9 cellular contexts compared by ENCODE assay signal in the genomic region with DNA sequence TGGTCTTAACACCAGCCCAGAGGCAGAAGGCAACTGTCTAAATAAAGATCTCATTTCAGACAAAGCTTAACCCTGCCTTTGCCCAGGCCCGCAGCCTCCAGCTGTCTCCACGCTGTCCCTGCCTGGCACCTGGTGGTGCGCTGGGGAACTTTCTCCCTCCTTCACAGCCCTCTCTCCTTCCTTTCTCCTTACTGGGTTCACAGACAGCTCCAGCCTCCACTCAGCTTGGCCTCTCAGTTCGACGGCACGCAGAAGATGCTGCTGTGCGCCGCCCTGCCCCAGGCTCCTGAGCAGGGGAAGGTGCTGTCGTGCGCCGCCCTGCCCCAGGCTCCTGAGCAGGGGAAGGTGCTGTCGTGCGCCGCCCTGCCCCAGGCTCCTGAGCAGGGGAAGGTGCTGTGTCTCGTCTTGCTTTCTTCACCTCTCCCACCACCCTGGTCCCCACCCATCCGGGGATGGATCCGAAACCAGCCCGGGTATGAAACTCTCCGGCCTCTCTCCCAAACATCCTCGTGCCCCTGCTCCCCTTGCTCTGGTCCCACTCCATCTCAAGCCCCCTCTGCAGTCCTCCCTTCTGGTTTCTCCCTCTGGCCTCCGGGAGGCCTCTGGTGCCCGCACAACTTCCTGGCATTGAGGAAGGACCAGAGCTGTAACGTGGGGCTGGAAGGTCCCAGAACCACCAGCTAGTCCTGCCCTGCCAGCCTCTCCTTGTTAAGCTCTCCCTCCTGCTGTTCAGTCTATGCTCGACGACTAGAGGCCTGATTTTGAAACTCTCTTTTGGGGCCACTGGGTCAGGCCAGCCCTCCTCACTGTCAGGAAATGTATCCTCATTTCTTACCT. TPM values are rescaled to one million over a fixed set of nuclear protein-coding genes. Genes with fewer than 3 reads are reported as not detected.
A peak's percentile ranks its signal among the peaks of the same experiment; 100 is the strongest.
DNase-seq lines count a peak whose midpoint lies in the region; ATAC-seq, FAIRE-seq and TF ChIP-seq lines count a peak whose summit lies in the region.
"Had no signal": no experiment of that assay in that cellular context is flagged by ENCODE, and none has a peak within 500 bp of the region (broad histone marks: within the 10 kb centered on the region; RNA-seq: fewer than 3 reads in every experiment).

No MANE protein-coding gene starts in this region.

- H3K36me3 Mint-ChIP-seq in natural killer cell treated with Interleukin-12 subunit alpha and Interleukin-12 subunit beta and Interleukin-15 and Interleukin-18, amount 100 ng/mL, for 72 hours = no peaks in the 10 kb centered on the region

- peaks cover 0 to 4% of the 10 kb centered on the region in 2 donors for H3K4me1 Mint-ChIP-seq in natural killer cell treated with Interleukin-12 subunit alpha and Interleukin-12 subunit beta and Interleukin-15 and Interleukin-18, amount 100 ng/mL, for 72 hours (ENCODE audit: low read depth in 2 of 2)

- H3K9me3 ChIP-seq in endothelial cell of umbilical vein (replicated peaks; ENCODE audit: control insufficient read depth, insufficient read depth, low read length) = no peaks in the 10 kb centered on the region

- no peak overlapping the region for H3K4me3 Mint-ChIP-seq in natural killer cell treated with Interleukin-12 subunit alpha and Interleukin-12 subunit beta and Interleukin-15 and Interleukin-18, amount 100 ng/mL, for 72 hours
- H3K4me3 Mint-ChIP-seq: dendritic cell treated with granulocyte-macrophage colony-stimulating factor and Interleukin-4, amounts not matched to agents 40 ng/mL and 50 ng/mL, for 4 days had no signal

- H2AFZ ChIP-seq in endothelial cell of umbilical vein (ENCODE audit: low read depth, low read length) = no peak overlapping the region

- H3K27ac Mint-ChIP-seq in natural killer cell treated with Interleukin-12 subunit alpha and Interleukin-12 subunit beta and Interleukin-15 and Interleukin-18, amount 100 ng/mL, for 72 hours = peak overlapping the region in 1 of 2 donors; percentile 74
- H3K27ac Mint-ChIP-seq: dendritic cell treated with granulocyte-macrophage colony-stimulating factor and Interleukin-4, amounts not matched to agents 40 ng/mL and 50 ng/mL, for 4 days had no signal

- no peak overlapping the region for H3K4me3 ChIP-seq in endothelial cell of umbilical vein (replicated peaks in 1 of 3; ENCODE audit: insufficient read depth in 1 of 3, low read depth in 1 of 3, low read length in 3 of 3)

- no peaks in the 10 kb centered on the region for H3K9me1 ChIP-seq in endothelial cell of umbilical vein (replicated peaks; ENCODE audit: control insufficient read depth, extremely low read depth, insufficient read depth, low read length)

- H3K4me1 ChIP-seq in endothelial cell of umbilical vein (ENCODE audit: control insufficient read depth, extremely low read depth, insufficient read depth, low read length) = no peaks in the 10 kb centered on the region

- H3K79me2 ChIP-seq in endothelial cell of umbilical vein (ENCODE audit: control insufficient read depth, insufficient read depth, low read length) = no peaks in the 10 kb centered on the region

- H3K27ac ChIP-seq in endothelial cell of umbilical vein (ENCODE audit: insufficient read depth, low read depth, low read length) = no peak overlapping the region

- no peak for ATAC-seq in sciatic nerve
- no peak for ATAC-seq in GM19395 (IDR thresholded peaks at IDR 0.05; ENCODE audit: unreplicated experiment)
- no peak for ATAC-seq in natural killer cell treated with Interleukin-12 subunit alpha and Interleukin-12 subunit beta and Interleukin-15 and Interleukin-18, amount 100 ng/mL, for 72 hours

- no peaks in the 10 kb centered on the region for H4K20me1 ChIP-seq in endothelial cell of umbilical vein (replicated peaks; ENCODE audit: control insufficient read depth, extremely low read depth, insufficient read depth, low read length)

- intact Hi-C loops in endothelial cell of umbilical vein (cut with micrococcal nuclease) (loop anchor here (1.0 kb wide), 1 partner anchor 119 kb away; no protein-coding TSS in a partner anchor), sciatic nerve (cut with DNase I) (loop anchor here (5.0 kb wide), 1 partner anchor 114 kb away; no protein-coding TSS in a partner anchor)

- BruUV-seq in endothelial cell of umbilical vein (replicated peaks; lab: Mats Ljungman, UMichigan) = no TSS peak

- H3K36me3 ChIP-seq in endothelial cell of umbilical vein (ENCODE audit: control insufficient read depth in 2 of 2, extremely low read depth in 1 of 2, insufficient read depth in 2 of 2, low read length in 2 of 2) = no peaks in the 10 kb centered on the region

- POLR2A ChIA-PET in endothelial cell of umbilical vein (lab: Charles Lee) = no interaction called here

- no peak overlapping the region for H3K4me2 ChIP-seq in endothelial cell of umbilical vein (ENCODE audit: insufficient read depth, low read length)

- dilution Hi-C loops in endothelial cell of umbilical vein (cut with MboI; ENCODE audit: extremely low pct_ligation_motif_present, low sequenced_read_pairs) = no loop called here

- H3K9me3 Mint-ChIP-seq in natural killer cell treated with Interleukin-12 subunit alpha and Interleukin-12 subunit beta and Interleukin-15 and Interleukin-18, amount 100 ng/mL, for 72 hours = no peaks in the 10 kb centered on the region
- H3K9me3 Mint-ChIP-seq: dendritic cell treated with granulocyte-macrophage colony-stimulating factor and Interleukin-4, amounts not matched to agents 40 ng/mL and 50 ng/mL, for 4 days had no signal

- no peak for FAIRE-seq in endothelial cell of umbilical vein (lab: Jason Lieb, UNC)

- TF ChIP-seq CTCF in GM10266 (IDR thresholded peaks at IDR 0.05; ENCODE audit: control insufficient read depth, insufficient read depth, low read depth, missing control alignments) = peak; percentile 16
- TF ChIP-seq CTCF in endothelial cell of umbilical vein (IDR thresholded peaks at IDR 0.05; ENCODE audit: extremely low read depth in 1 of 2, insufficient read depth in 1 of 2, low read depth in 1 of 2, low read length in 2 of 2) = peak; percentile 7 to 55

- no peak for TF ChIP-seq POLR2A in endothelial cell of umbilical vein (IDR thresholded peaks at IDR 0.05; ENCODE audit: low read depth, low read length)

- H3K27me3 Mint-ChIP-seq in natural killer cell treated with Interleukin-12 subunit alpha and Interleukin-12 subunit beta and Interleukin-15 and Interleukin-18, amount 100 ng/mL, for 72 hours = peaks cover 30 to 38% of the 10 kb centered on the region in 2 donors

- CTCF ChIA-PET in endothelial cell of umbilical vein (lab: Charles Lee) = interaction anchor here (0.8 to 3.6 kb wide), 6 partner anchors 12 to 967 kb away, joined by 3 to 43 read pairs (median 4); no protein-coding TSS in a partner anchor

- DNase-seq in GM10266 (ENCODE audit: extremely low spot score) = no peak
- DNase-seq in NCI-H345 treated with DMSO at 0.1 percent for 48 hours (lab: John Stamatoyannopoulos, UW; ENCODE audit: unreplicated experiment) = peak; percentile 26
- DNase-seq in endothelial cell of umbilical vein (ENCODE audit: low read depth, low spot score) = no peak
- DNase-seq in sciatic nerve (ENCODE audit: low spot score) = peak; percentile 30
- DNase-seq in NCI-H1048 (lab: John Stamatoyannopoulos, UW) = no peak
- no peak for DNase-seq in natural killer cell treated with Interleukin-12 subunit alpha and Interleukin-12 subunit beta and Interleukin-15 and Interleukin-18, amount 100 ng/mL, for 72 hours (ENCODE audit: low spot score)
- DNase-seq in NCI-H128 (lab: John Stamatoyannopoulos, UW; ENCODE audit: unreplicated experiment) = no peak

- H3K9ac ChIP-seq in endothelial cell of umbilical vein (replicated peaks; ENCODE audit: extremely low read depth, insufficient read depth, low read length) = no peak overlapping the region

- peaks cover 6% of the 10 kb centered on the region in 2 experiments for H3K27me3 ChIP-seq in endothelial cell of umbilical vein (ENCODE audit: control insufficient read depth in 2 of 2, insufficient read depth in 2 of 2, low read length in 2 of 2)

TF ChIP-seq in endothelial cell of umbilical vein, 7 proteins besides CTCF, POLR2A, EP300 and RAD21:
- TF ChIP-seq EZH2 (IDR thresholded peaks at IDR 0.05; ENCODE audit: borderline replicate concordance, low read depth, low read length, severe bottlenecking) (no peak), POLR2AphosphoS5 (IDR thresholded peaks at IDR 0.05; ENCODE audit: insufficient read depth, low read depth, low read length) (no peak), MYC (IDR thresholded peaks at IDR 0.05; ENCODE audit: low read depth, low read length) (no peak), JUN (IDR thresholded peaks at IDR 0.05; ENCODE audit: borderline replicate concordance, insufficient read depth, insufficient read length, low read depth) (no peak), GATA2 (IDR thresholded peaks at IDR 0.05; ENCODE audit: insufficient read depth, insufficient read length, low read depth, low read length) (no peak), FOS (IDR thresholded peaks at IDR 0.05; ENCODE audit: borderline replicate concordance, insufficient read depth, low read length) (no peak)
- TF ChIP-seq, protein P1, sequence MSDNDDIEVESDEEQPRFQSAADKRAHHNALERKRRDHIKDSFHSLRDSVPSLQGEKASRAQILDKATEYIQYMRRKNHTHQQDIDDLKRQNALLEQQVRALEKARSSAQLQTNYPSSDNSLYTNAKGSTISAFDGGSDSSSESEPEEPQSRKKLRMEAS (IDR thresholded peaks at IDR 0.05; ENCODE audit: insufficient read depth, insufficient read length) = no peak

RNA-seq across cellular contexts. Expression of gene JAM3, which starts 22.9 kb away (rescaled TPM):
- total RNA-seq in endothelial cell of umbilical vein (106 and 137 TPM in 2 replicates), sciatic nerve (126 TPM)
- 67.1 and 78.8 TPM in 2 replicates for polyA plus RNA-seq in endothelial cell of umbilical vein
- polyA plus RNA-seq in endothelial cell of umbilical vein (2011; cell fraction: cytosol; rRNA removed) = 63.6 and 72.7 TPM in 2 replicates
- 125 and 140 TPM in 2 replicates for polyA plus RNA-seq in endothelial cell of umbilical vein (2011; cell fraction: nucleus; rRNA removed)
- 72.2 and 84.1 TPM in 2 replicates for polyA plus RNA-seq in endothelial cell of umbilical vein (2012)
- 69.0 and 77.8 TPM in 2 replicates for polyA minus RNA-seq in endothelial cell of umbilical vein
- polyA minus RNA-seq in endothelial cell of umbilical vein (2011; cell fraction: cytosol; rRNA and poly(A)+ RNA removed) = not detected
- polyA minus RNA-seq in endothelial cell of umbilical vein (2011; cell fraction: nucleus; rRNA and poly(A)+ RNA removed) = 34.3 and 47.8 TPM in 2 replicates
- total RNA-seq in natural killer cell treated with Interleukin-12 subunit alpha and Interleukin-12 subunit beta and Interleukin-15 and Interleukin-18, amount 100 ng/mL, for 72 hours = 1 to 10 TPM; 2.9 to 5.7 TPM

Comparison
In these comparisons a context has a peak if more than half of its experiments do, and no peak if none do; other contexts are left out.
1. DNase-seq: peak in NCI-H345 treated with DMSO at 0.1 percent for 48 hours (single experiment) and sciatic nerve (single experiment); none in GM10266 (single experiment), endothelial cell of umbilical vein (single experiment), NCI-H1048 (single experiment), natural killer cell treated with Interleukin-12 subunit alpha and Interleukin-12 subunit beta and Interleukin-15 and Interleukin-18, amount 100 ng/mL, for 72 hours (single experiment) and NCI-H128 (single experiment).
2. RNA of gene JAM3, which starts 22.9 kb away (total RNA-seq): 106 to 137 TPM in endothelial cell of umbilical vein and 126 TPM in sciatic nerve (single experiment); 2.9 to 5.7 TPM in natural killer cell treated with Interleukin-12 subunit alpha and Interleukin-12 subunit beta and Interleukin-15 and Interleukin-18, amount 100 ng/mL, for 72 hours; every median in the first group is over 10 times any median in the second.